Comparison of ENCODE assay signal across 1 cellular context in the genomic region with DNA sequence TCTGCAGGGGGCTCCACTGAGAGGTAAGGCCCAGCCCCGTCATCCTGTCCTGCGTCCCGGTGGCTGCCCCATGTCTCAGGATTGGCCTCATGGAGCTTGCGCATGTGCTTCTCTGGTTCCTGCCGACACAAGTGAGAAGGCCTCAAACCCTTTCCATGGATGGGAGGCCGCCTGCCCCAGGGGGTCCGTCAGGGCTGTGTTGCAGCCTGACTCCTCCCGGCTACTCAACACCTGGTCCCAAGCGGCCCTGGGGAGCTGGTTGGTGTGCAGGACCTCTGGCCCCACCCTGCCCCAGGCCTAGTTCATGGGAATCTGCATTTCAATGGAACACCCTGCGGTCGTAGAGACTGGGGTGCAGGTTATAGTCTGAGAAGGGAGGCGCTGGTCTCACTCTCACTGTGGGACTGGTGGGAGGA.
TF ChIP-seq lines count a peak whose summit lies in the region.

No MANE protein-coding gene starts in this region.

TF ChIP-seq in H1, 55 proteins besides CTCF, POLR2A, EP300 and RAD21:
- TF ChIP-seq JUN (IDR thresholded peaks at IDR 0.05; ENCODE audit: low read depth, low read length) (no peak), CHD2 (IDR thresholded peaks at IDR 0.05; ENCODE audit: low read length) (no peak), POLR2AphosphoS5 (IDR thresholded peaks at IDR 0.05; ENCODE audit: low read depth, low read length) (no peak)
- TF ChIP-seq, protein P1, sequence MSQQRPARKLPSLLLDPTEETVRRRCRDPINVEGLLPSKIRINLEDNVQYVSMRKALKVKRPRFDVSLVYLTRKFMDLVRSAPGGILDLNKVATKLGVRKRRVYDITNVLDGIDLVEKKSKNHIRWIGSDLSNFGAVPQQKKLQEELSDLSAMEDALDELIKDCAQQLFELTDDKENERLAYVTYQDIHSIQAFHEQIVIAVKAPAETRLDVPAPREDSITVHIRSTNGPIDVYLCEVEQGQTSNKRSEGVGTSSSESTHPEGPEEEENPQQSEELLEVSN (IDR thresholded peaks at IDR 0.05) = peak; percentile 60; the same call in 1 of the 2 replicates
- TF ChIP-seq, protein P2, sequence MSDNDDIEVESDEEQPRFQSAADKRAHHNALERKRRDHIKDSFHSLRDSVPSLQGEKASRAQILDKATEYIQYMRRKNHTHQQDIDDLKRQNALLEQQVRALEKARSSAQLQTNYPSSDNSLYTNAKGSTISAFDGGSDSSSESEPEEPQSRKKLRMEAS (IDR thresholded peaks at IDR 0.05) = peak; percentile 70
